ENCODE assay signal across 24 cellular contexts in genomic region chr16:1277945-1278282, GRCh38. TPM values are rescaled to one million over a fixed set of nuclear protein-coding genes. Genes with fewer than 3 reads are reported as not detected.
"Had no signal": no experiment of that assay in that cellular context is flagged by ENCODE, and none has a peak within 500 bp of the region (broad histone marks: within the 10 kb centered on the region; RNA-seq: fewer than 3 reads in every experiment).

No MANE protein-coding gene starts in this region.

- DNase-seq: cortex of kidney; dorsolateral prefrontal cortex; effector memory CD4-positive, alpha-beta T cell; heart right ventricle; hypothalamus; kidney glomerular epithelial cell; mesendoderm; naive B cell; occipital lobe; sigmoid colon; stimulated activated CD4-positive, alpha-beta T cell treated with anti-CD3 and anti-CD28 coated beads, Interleukin-2, amount 100 ng/mL, for 24 hours; stimulated activated CD4-positive, alpha-beta T cell treated with anti-CD3 and anti-CD28 coated beads, Interleukin-4, amount 100 ng/mL, for 4 hours; stimulated activated naive B cell treated with anti-CD40 and anti-IgM and Interleukin-4, amounts not matched to agents 10 μg/mL and 1 μg/mL and 100 μg/mL, for 72 hours; stimulated activated naive CD8-positive, alpha-beta T cell treated with anti-CD3 and anti-CD28 coated beads, Interleukin-15, amount 100 ng/mL, for 72 hours; transverse colon had no signal

- H3K4me1 ChIP-seq: heart right ventricle, right atrium auricular region, sigmoid colon, transverse colon had no signal

- H3K27ac Mint-ChIP-seq: stimulated activated naive B cell treated with anti-CD40 and anti-IgM and Interleukin-4, amounts not matched to agents 10 μg/mL and 1 μg/mL and 100 μg/mL, for 72 hours; stimulated activated naive CD8-positive, alpha-beta T cell treated with anti-CD3 and anti-CD28 coated beads, Interleukin-15, amount 100 ng/mL, for 72 hours had no signal

- H3K9me3 ChIP-seq: heart right ventricle, right atrium auricular region, sigmoid colon, thoracic aorta, transverse colon had no signal

- H3K4me3 Mint-ChIP-seq: naive B cell; neural crest cell; stimulated activated naive B cell treated with anti-CD40 and anti-IgM and Interleukin-4, amounts not matched to agents 10 μg/mL and 1 μg/mL and 100 μg/mL, for 72 hours; stimulated activated naive CD8-positive, alpha-beta T cell treated with anti-CD3 and anti-CD28 coated beads, Interleukin-15, amount 100 ng/mL, for 72 hours had no signal

- H3K9me3 Mint-ChIP-seq: neural crest cell; stimulated activated naive B cell treated with anti-CD40 and anti-IgM and Interleukin-4, amounts not matched to agents 10 μg/mL and 1 μg/mL and 100 μg/mL, for 72 hours; stimulated activated naive CD8-positive, alpha-beta T cell treated with anti-CD3 and anti-CD28 coated beads, Interleukin-15, amount 100 ng/mL, for 72 hours had no signal

- H3K27ac ChIP-seq: dorsolateral prefrontal cortex, heart right ventricle, right atrium auricular region, sigmoid colon, skin epidermis, thoracic aorta, transverse colon had no signal

- ATAC-seq: esophagus mucosa; heart right ventricle; stimulated activated naive B cell treated with anti-CD40 and anti-IgM and Interleukin-4, amounts not matched to agents 10 μg/mL and 1 μg/mL and 100 μg/mL, for 72 hours; stimulated activated naive CD8-positive, alpha-beta T cell treated with anti-CD3 and anti-CD28 coated beads, Interleukin-15, amount 100 ng/mL, for 72 hours had no signal

- H3K4me1 Mint-ChIP-seq: stimulated activated naive CD8-positive, alpha-beta T cell treated with anti-CD3 and anti-CD28 coated beads, Interleukin-15, amount 100 ng/mL, for 72 hours had no signal

- H3K36me3 Mint-ChIP-seq: stimulated activated naive B cell treated with anti-CD40 and anti-IgM and Interleukin-4, amounts not matched to agents 10 μg/mL and 1 μg/mL and 100 μg/mL, for 72 hours had no signal

- H3K36me3 ChIP-seq: heart right ventricle, right atrium auricular region, sigmoid colon, thoracic aorta, transverse colon had no signal

- H3K4me3 ChIP-seq: dorsolateral prefrontal cortex, heart right ventricle, right atrium auricular region, sigmoid colon, skin epidermis, thoracic aorta, transverse colon had no signal

- H3K27me3 ChIP-seq: right atrium auricular region had no signal

RNA-seq across cellular contexts. Expression of gene TPSD1, which starts 22.0 kb away (rescaled TPM):
- total RNA-seq: esophagus mucosa, fibroblast of lung, frontal cortex, lung microvascular endothelial cell, neural crest cell, occipital lobe had no signal
- polyA plus RNA-seq: fibroblast of lung had no signal

RNA-seq across cellular contexts. Expression of gene TPSAB1, which starts 37.4 kb away (rescaled TPM):
- total RNA-seq: fibroblast of lung, frontal cortex, lung microvascular endothelial cell, neural crest cell, occipital lobe had no signal
- polyA plus RNA-seq: fibroblast of lung had no signal

RNA-seq across cellular contexts. Expression of gene TPSB2, which starts 47.9 kb away (rescaled TPM):
- total RNA-seq: fibroblast of lung, frontal cortex, lung microvascular endothelial cell, neural crest cell, occipital lobe had no signal
- polyA plus RNA-seq: fibroblast of lung had no signal

RNA-seq across cellular contexts. Expression of gene TPSG1, which starts 52.8 kb away (rescaled TPM):
- total RNA-seq: dorsolateral prefrontal cortex, fibroblast of lung, frontal cortex, liver, lung microvascular endothelial cell, neural crest cell, occipital lobe, right atrium auricular region had no signal
- polyA plus RNA-seq: fibroblast of lung had no signal
